In the genomic region with DNA sequence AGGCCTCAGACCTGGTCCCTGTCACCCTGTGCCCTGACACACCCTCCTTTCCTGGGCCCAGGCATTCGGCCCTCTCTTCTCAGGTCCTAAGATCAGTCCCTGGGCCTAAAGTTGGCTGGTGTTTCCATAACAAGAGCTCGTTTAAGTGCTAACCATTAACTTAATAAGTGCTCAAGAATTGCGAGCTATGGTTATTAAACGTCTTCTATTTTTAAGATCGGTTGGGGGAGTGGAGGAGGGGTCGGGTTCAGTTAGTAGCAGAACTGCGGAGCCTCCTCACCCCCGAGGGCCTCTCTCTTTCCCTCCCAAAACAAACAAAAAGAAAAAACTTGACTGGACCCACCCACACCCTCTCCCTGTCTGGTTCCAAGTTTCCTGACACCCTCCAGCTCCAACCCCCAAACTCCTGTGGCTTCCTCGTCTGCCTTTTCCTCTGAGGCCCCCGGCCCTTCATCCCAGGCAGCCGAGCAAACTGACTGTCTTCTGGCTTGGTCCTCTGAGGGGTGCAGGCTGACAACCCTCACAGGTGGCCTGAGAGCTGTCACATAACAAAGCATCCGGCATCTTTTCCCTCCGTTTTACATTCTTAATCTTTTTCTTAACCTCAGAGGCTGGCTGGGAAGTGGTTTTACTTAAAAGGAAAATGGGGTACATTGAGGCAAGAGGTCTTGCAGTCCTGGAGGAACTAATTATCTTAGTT, we compare ENCODE assay signal across 8 cellular contexts. TPM values are rescaled to one million over a fixed set of nuclear protein-coding genes. Genes with fewer than 3 reads are reported as not detected.
A peak's percentile ranks its signal among the peaks of the same experiment; 100 is the strongest.
DNase-seq lines count a peak whose midpoint lies in the region; ATAC-seq and TF ChIP-seq lines count a peak whose summit lies in the region.

No MANE protein-coding gene starts in this region.

- H3K4me3 ChIP-seq in right atrium auricular region (peak overlapping the region; percentile 82 to 89), astrocyte of the cerebellum (ENCODE audit: low read depth, low read length) (peak overlapping the region; percentile 93), lower lobe of right lung (peak overlapping the region; percentile 84), aorta (ENCODE audit: low read length in 2 of 2) (peak overlapping the region; percentile 52 to 67)

- DNase-seq in right atrium auricular region (ENCODE audit: low spot score): peak; percentile 36
- no peak for DNase-seq in left cardiac atrium
- no peak for DNase-seq in astrocyte of the cerebellum (ENCODE audit: low read depth)
- no peak for DNase-seq in lower lobe of right lung
- DNase-seq in aorta: no peak
- DNase-seq in NCI-H2196 (lab: John Stamatoyannopoulos, UW; ENCODE audit: unreplicated experiment): no peak

- 1 to 3% methylated on average over 13 of the region's 13 CpGs for WGBS in aorta, 2 donors

- peaks cover 0 to 61% of the 10 kb centered on the region in 2 donors for H3K4me1 ChIP-seq in right atrium auricular region
- H3K4me1 ChIP-seq in lower lobe of right lung: peaks cover 48% of the 10 kb centered on the region
- H3K4me1 ChIP-seq in aorta (ENCODE audit: control insufficient read depth in 1 of 2, insufficient read depth in 2 of 2, low read length in 2 of 2): peaks cover 2 to 12% of the 10 kb centered on the region in 2 donors

- in situ Hi-C loops in astrocyte of the cerebellum (cut with HindIII; ENCODE audit: low sequenced_read_pairs): no loop called here

- H3K27me3 ChIP-seq in right atrium auricular region (no peaks in the 10 kb centered on the region), lower lobe of right lung (ENCODE audit: low read depth) (no peaks in the 10 kb centered on the region), aorta (ENCODE audit: control insufficient read depth in 1 of 2, insufficient read depth in 2 of 2, low read length in 1 of 2) (no peaks in the 10 kb centered on the region)

- H3K27ac ChIP-seq in right atrium auricular region (peak overlapping the region; percentile 98), lower lobe of right lung (peak overlapping the region; percentile 99), aorta (ENCODE audit: low read depth in 1 of 2, low read length in 2 of 2) (no peak overlapping the region)

- no peak for ATAC-seq in left cardiac atrium
- no peak for ATAC-seq in lower lobe of right lung
- ATAC-seq in aorta (ENCODE audit: low FRiP score): no peak
- ATAC-seq in GM21576 (IDR thresholded peaks at IDR 0.05; ENCODE audit: unreplicated experiment): no peak
- no peak for ATAC-seq in HG02678 (IDR thresholded peaks at IDR 0.05; ENCODE audit: unreplicated experiment)

- intact Hi-C loops in left cardiac atrium (cut with DNase I) (loop anchor here in 1 of 2 donors (5.0 kb wide), 1 partner anchor 44 kb away; no protein-coding TSS in a partner anchor), lower lobe of right lung (cut with DNase I) (no loop called here), aorta (cut with DNase I) (loop anchor here (5.0 to 10.0 kb wide), 5 partner anchors 206 to 639 kb away; partner anchors contain the start of genes NSFL1C (in 1 of the 2) and SIRPA (in 1 of the 2))

- TF ChIP-seq CTCF in right atrium auricular region (IDR thresholded peaks at IDR 0.05) (no peak), astrocyte of the cerebellum (IDR thresholded peaks at IDR 0.05; ENCODE audit: low read depth, low read length, missing control alignments) (no peak), lower lobe of right lung (IDR thresholded peaks at IDR 0.05) (no peak)

- H3K9me3 ChIP-seq in right atrium auricular region: no peaks in the 10 kb centered on the region
- H3K9me3 ChIP-seq in lower lobe of right lung: no peaks in the 10 kb centered on the region
- no peaks in the 10 kb centered on the region for H3K9me3 ChIP-seq in aorta (ENCODE audit: control insufficient read depth, low read length)

- H3K36me3 ChIP-seq in right atrium auricular region (no peaks in the 10 kb centered on the region), lower lobe of right lung (peaks cover 8% of the 10 kb centered on the region), aorta (ENCODE audit: control insufficient read depth in 1 of 2, insufficient read depth in 2 of 2, low read length in 1 of 2) (no peaks in the 10 kb centered on the region)

RNA-seq across cellular contexts. Expression of gene STK35, which starts 2.0 kb away (rescaled TPM):
- 10 to 100 TPM; 15.0 to 18.8 TPM for total RNA-seq in right atrium auricular region
- total RNA-seq in left cardiac atrium: 10 to 100 TPM; 13.2 to 19.3 TPM
- 13.9 TPM for total RNA-seq in lower lobe of right lung
- total RNA-seq in aorta: 10 to 100 TPM; 10.5 to 13.8 TPM
- polyA plus RNA-seq in aorta: 1 to 10 TPM; 1.6 to 5.1 TPM

Comparison
In these comparisons a context has a peak if more than half of its experiments do, and no peak if none do; other contexts are left out.
1. H3K27ac ChIP-seq: peak in right atrium auricular region (2 of 2) and lower lobe of right lung (single experiment); none in aorta (0 of 2).
2. Peak in every context shown above with its lines, with median percentiles within 50 percentile points of each other: H3K4me3 ChIP-seq.